8 cellular contexts compared by ENCODE assay signal in the genomic region with DNA sequence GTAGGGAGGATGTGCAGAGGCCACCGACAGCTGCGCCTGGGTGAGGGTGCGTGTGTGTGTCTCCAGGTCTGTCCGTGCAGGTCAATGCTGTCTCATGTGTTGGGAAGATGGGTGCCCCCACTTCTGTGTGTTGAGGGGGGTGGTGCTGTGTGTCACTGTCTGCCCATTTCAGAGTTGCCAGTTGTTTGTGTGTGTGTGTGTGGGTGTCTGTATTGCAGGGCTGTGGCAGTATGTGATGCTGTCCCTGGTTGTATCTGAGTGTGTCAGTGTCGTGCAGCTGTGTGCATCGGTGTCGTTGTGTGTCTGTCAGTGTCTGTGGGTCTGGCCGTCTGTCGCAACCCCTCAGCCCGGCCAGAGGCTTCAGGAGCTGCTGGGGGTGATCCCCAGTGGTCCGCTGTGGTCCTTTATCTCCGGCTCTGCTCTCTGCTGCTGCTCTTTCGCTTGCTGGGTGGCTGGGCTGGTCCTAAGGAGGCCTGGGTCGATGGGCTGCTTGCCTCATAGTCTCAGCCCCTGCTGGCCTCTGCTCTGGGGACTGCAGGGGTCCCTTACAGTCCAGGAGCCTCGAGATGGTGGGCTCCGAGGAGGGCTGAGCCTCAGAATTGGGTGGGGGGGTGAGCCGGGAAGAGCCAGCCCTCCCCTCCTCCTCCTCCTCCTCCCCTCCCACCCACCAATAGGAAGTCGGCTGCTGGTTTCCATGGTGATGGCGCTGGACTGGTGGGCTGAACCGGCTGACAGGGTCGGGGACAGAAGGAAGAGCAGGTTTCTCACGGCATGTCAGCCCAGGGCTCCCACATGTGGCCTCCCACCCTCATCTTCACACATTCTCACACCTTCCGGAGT. TPM values are rescaled to one million over a fixed set of nuclear protein-coding genes. Genes with fewer than 3 reads are reported as not detected.
DNase-seq lines count a peak whose midpoint lies in the region; ATAC-seq, FAIRE-seq and TF ChIP-seq lines count a peak whose summit lies in the region.

A gene with protein sequence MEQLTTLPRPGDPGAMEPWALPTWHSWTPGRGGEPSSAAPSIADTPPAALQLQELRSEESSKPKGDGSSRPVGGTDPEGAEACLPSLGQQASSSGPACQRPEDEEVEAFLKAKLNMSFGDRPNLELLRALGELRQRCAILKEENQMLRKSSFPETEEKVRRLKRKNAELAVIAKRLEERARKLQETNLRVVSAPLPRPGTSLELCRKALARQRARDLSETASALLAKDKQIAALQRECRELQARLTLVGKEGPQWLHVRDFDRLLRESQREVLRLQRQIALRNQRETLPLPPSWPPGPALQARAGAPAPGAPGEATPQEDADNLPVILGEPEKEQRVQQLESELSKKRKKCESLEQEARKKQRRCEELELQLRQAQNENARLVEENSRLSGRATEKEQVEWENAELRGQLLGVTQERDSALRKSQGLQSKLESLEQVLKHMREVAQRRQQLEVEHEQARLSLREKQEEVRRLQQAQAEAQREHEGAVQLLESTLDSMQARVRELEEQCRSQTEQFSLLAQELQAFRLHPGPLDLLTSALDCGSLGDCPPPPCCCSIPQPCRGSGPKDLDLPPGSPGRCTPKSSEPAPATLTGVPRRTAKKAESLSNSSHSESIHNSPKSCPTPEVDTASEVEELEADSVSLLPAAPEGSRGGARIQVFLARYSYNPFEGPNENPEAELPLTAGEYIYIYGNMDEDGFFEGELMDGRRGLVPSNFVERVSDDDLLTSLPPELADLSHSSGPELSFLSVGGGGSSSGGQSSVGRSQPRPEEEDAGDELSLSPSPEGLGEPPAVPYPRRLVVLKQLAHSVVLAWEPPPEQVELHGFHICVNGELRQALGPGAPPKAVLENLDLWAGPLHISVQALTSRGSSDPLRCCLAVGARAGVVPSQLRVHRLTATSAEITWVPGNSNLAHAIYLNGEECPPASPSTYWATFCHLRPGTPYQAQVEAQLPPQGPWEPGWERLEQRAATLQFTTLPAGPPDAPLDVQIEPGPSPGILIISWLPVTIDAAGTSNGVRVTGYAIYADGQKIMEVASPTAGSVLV (N-terminal part only) (minus strand): TSS at position 601 of the 840 bp plus-strand sequence. CDS start 875 bp downstream, outside the sequence.

- no peak for FAIRE-seq in astrocyte (lab: Jason Lieb, UNC)

- H3K79me2 ChIP-seq in astrocyte (ENCODE audit: insufficient read depth, low read length), result no peaks in the 10 kb centered on the region

- H3K4me1 Mint-ChIP-seq in astrocyte (ENCODE audit: low read depth, unreplicated experiment), result peaks cover 3% of the 10 kb centered on the region
- peaks cover 56 to 75% (median 65%) of the 10 kb centered on the region in 3 donors for H3K4me1 Mint-ChIP-seq in naive B cell

- no peaks in the 10 kb centered on the region for H3K36me3 ChIP-seq in astrocyte (ENCODE audit: insufficient read depth, low read length)

- H3K9me3 ChIP-seq in astrocyte (ENCODE audit: insufficient read depth, low read depth, low read length), result no peaks in the 10 kb centered on the region

- TF ChIP-seq CTCF in astrocyte (IDR thresholded peaks at IDR 0.05; ENCODE audit: insufficient read depth, low read depth, low read length), result no peak

- intact Hi-C loops in T-helper 1 cell treated with Interleukin-12 subunit alpha and Interleukin-12 subunit beta and Interleukin-4 antibody, amounts not matched to agents 30 ng/mL and 1 ng/mL, for 36 hours (cut with micrococcal nuclease), result loop anchor here (1.0 to 2.0 kb wide), 6 partner anchors 10 to 89 kb away; a partner anchor contains a TSS

- peak within 1 kb of the TSS; percentile 72 for H3K4me2 ChIP-seq in astrocyte (ENCODE audit: low read length)

- no peak within 1 kb of the TSS for H3K4me3 ChIP-seq in astrocyte (ENCODE audit: insufficient read depth, low read depth, low read length)

- H3K27me3 ChIP-seq in astrocyte (ENCODE audit: insufficient read depth, low read length), result peaks cover 18% of the 10 kb centered on the region

- DNase-seq in CMK (ENCODE audit: low read depth) (peak; percentile 90), astrocyte (ENCODE audit: low read depth) (no peak), naive B cell (peak; percentile 68), middle frontal gyrus (ENCODE audit: extremely low spot score, low spot score) (no peak)
- peak; percentile 79 for DNase-seq in stimulated activated naive CD4-positive, alpha-beta T cell treated with Interleukin-2 at 50 U/mL for 16 hours (lab: John Stamatoyannopoulos, UW)

- H3K4me1 ChIP-seq in astrocyte (ENCODE audit: insufficient read depth, low read length), result peaks cover 18% of the 10 kb centered on the region

- no peak within 1 kb of the TSS for H3K4me3 Mint-ChIP-seq in astrocyte (ENCODE audit: unreplicated experiment)
- H3K4me3 Mint-ChIP-seq in naive B cell, result peak within 1 kb of the TSS; percentile 91 to 100 (median 99)

- H3K9me3 Mint-ChIP-seq in astrocyte (ENCODE audit: unreplicated experiment), result no peaks in the 10 kb centered on the region
- H3K9me3 Mint-ChIP-seq in naive B cell, result peaks cover 0 to 3% (median 0%) of the 10 kb centered on the region in 7 donors

- no peak within 1 kb of the TSS for H3K27ac ChIP-seq in astrocyte (ENCODE audit: low read depth, low read length)

- peak; percentile 16 for ATAC-seq in GM21825 (IDR thresholded peaks at IDR 0.05; ENCODE audit: unreplicated experiment)
- peak; percentile 8 to 20 for ATAC-seq in naive B cell (ENCODE audit: low read depth in 2 of 2)
- no peak for ATAC-seq in HG02973 (IDR thresholded peaks at IDR 0.05; ENCODE audit: unreplicated experiment)

- no peak within 1 kb of the TSS for H3K27ac Mint-ChIP-seq in astrocyte (ENCODE audit: unreplicated experiment)
- H3K27ac Mint-ChIP-seq in naive B cell, result peak within 1 kb of the TSS; percentile 91 to 100 (median 98)

- H2AFZ ChIP-seq in astrocyte (ENCODE audit: low read depth, low read length), result peak within 1 kb of the TSS; percentile 56

- H4K20me1 ChIP-seq in astrocyte (ENCODE audit: insufficient read depth, low read length), result no peaks in the 10 kb centered on the region

- H3K27me3 Mint-ChIP-seq in astrocyte (ENCODE audit: low read depth, unreplicated experiment) (peaks cover 31% of the 10 kb centered on the region), naive B cell (no peaks in the 10 kb centered on the region)

- H3K9ac ChIP-seq in astrocyte (ENCODE audit: low read length), result no peak within 1 kb of the TSS

- no peaks in the 10 kb centered on the region for H3K36me3 Mint-ChIP-seq in astrocyte (ENCODE audit: low read depth, unreplicated experiment)
- peaks cover 13 to 25% of the 10 kb centered on the region in 2 donors for H3K36me3 Mint-ChIP-seq in naive B cell

RNA-seq across cellular contexts. Expression of the gene that starts here (rescaled TPM):
- total RNA-seq in T-helper 1 cell treated with Interleukin-12 subunit alpha and Interleukin-12 subunit beta and Interleukin-4 antibody, amounts not matched to agents 30 ng/mL and 1 ng/mL, for 36 hours, result 77.0 and 83.1 TPM in 2 replicates
- 0.60 and 0.79 TPM in 2 replicates for total RNA-seq in astrocyte
- under 1 TPM in 4 of 6 donors, not detected in 2; 0.03 to 0.58 (median 0.38) TPM for polyA plus RNA-seq in naive B cell (ENCODE audit: low read depth in 6 of 6)

Comparison
In these comparisons a context has a peak if more than half of its experiments do, and no peak if none do; other contexts are left out.
1. RNA of the gene that starts here (total RNA-seq): 77.0 to 83.1 TPM in T-helper 1 cell treated with Interleukin-12 subunit alpha and Interleukin-12 subunit beta and Interleukin-4 antibody, amounts not matched to agents 30 ng/mL and 1 ng/mL, for 36 hours; 0.60 to 0.79 TPM in astrocyte; every median in the first group is over 10 times any median in the second.
2. Peak in DNase-seq and ATAC-seq in naive B cell; RNA of the gene not detected or under 1 TPM.
3. DNase-seq: peak in CMK (single experiment) and stimulated activated naive CD4-positive, alpha-beta T cell treated with Interleukin-2 at 50 U/mL for 16 hours (single experiment); none in astrocyte (single experiment) and middle frontal gyrus (single experiment).